Comparison of ENCODE assay signal across 23 cellular contexts in genomic region chr20:14612389-14612788, GRCh38.
DNase-seq lines count a peak whose midpoint lies in the region; ATAC-seq and TF ChIP-seq lines count a peak whose summit lies in the region.
"Had no signal": no experiment of that assay in that cellular context is flagged by ENCODE, and none has a peak within 500 bp of the region (broad histone marks: within the 10 kb centered on the region; RNA-seq: fewer than 3 reads in every experiment).

No MANE protein-coding gene starts in this region.

- no peak overlapping the region for H3K4me2 ChIP-seq in mammary epithelial cell (ENCODE audit: insufficient read depth, low read depth, low read length)
- H3K4me2 ChIP-seq: neural progenitor cell had no signal

- no peak for TF ChIP-seq CTCF in MCF 10A (IDR thresholded peaks at IDR 0.05; ENCODE audit: unreplicated experiment)
- TF ChIP-seq CTCF in mammary epithelial cell (conservative IDR thresholded peaks at IDR 0.05 in 1 of 2, IDR thresholded peaks at IDR 0.05 in 1 of 2; ENCODE audit: extremely low read depth in 1 of 2, insufficient read depth in 1 of 2, low read depth in 1 of 2, low read length in 2 of 2) = no peak
- no peak for TF ChIP-seq CTCF in left lung (IDR thresholded peaks at IDR 0.05)

- dilution Hi-C loops in mammary epithelial cell (cut with HindIII; ENCODE audit: low sequenced_read_pairs) = no loop called here

- H2AFZ ChIP-seq in mammary epithelial cell (ENCODE audit: low read depth, low read length) = no peak overlapping the region
- H2AFZ ChIP-seq: neural progenitor cell had no signal

- CTCF ChIA-PET in MCF 10A (lab: Yijun Ruan, JAX) (interaction anchor here (0.9 kb wide), 1 partner anchor 12 kb away, joined by 4 read pairs; no protein-coding TSS in a partner anchor), mammary epithelial cell (lab: Charles Lee; ENCODE audit: low non-redundant PET) (no interaction called here)

- peaks cover 11% of the 10 kb centered on the region for H3K4me1 Mint-ChIP-seq in MCF 10A (ENCODE audit: insufficient read depth, unreplicated experiment)
- H3K4me1 Mint-ChIP-seq: activated CD4-positive, alpha-beta T cell treated with anti-CD3 and anti-CD28 coated beads for 36 hours; activated naive CD8-positive, alpha-beta T cell treated with anti-CD3 and anti-CD28 coated beads, Interleukin-2, amount 10 ng/mL, durations not matched to agents 7 days and 5 days had no signal

- H3K9ac ChIP-seq in mammary epithelial cell (ENCODE audit: insufficient read depth, low read length) = no peak overlapping the region
- H3K9ac ChIP-seq: neural progenitor cell had no signal

- H3K36me3 ChIP-seq in mammary epithelial cell (ENCODE audit: insufficient read depth, low read length) (no peaks in the 10 kb centered on the region), left lung (no peaks in the 10 kb centered on the region)
- H3K36me3 ChIP-seq: brain microvascular endothelial cell, neural progenitor cell, spleen had no signal

- H3K79me2 ChIP-seq in mammary epithelial cell (ENCODE audit: insufficient read depth, low read length) = no peaks in the 10 kb centered on the region

- H3K27ac ChIP-seq in mammary epithelial cell (ENCODE audit: insufficient read depth, low read depth, low read length) (no peak overlapping the region), left lung (no peak overlapping the region)
- H3K27ac ChIP-seq: brain microvascular endothelial cell, C4-2B, neural progenitor cell, psoas muscle, spleen had no signal

- no peak overlapping the region for H3K27ac Mint-ChIP-seq in MCF 10A (ENCODE audit: low read depth, unreplicated experiment)
- H3K27ac Mint-ChIP-seq: activated CD4-positive, alpha-beta T cell treated with anti-CD3 and anti-CD28 coated beads for 36 hours; activated naive CD8-positive, alpha-beta T cell treated with anti-CD3 and anti-CD28 coated beads, Interleukin-2, amount 10 ng/mL, durations not matched to agents 7 days and 5 days; activated T-helper 1 cell treated with anti-CD3 and anti-CD28 coated beads, Interleukin-12 subunit alpha, Interleukin-12 subunit beta, Interleukin-2, Interleukin-4 antibody, amounts not matched to agents 30 ng/mL and 10 ng/mL and 1 ng/mL, durations not matched to agents 14 hours and 24 hours and 36 hours; dendritic cell treated with granulocyte-macrophage colony-stimulating factor and Interleukin-4, amounts not matched to agents 40 ng/mL and 50 ng/mL, for 4 days; neural progenitor cell had no signal

- H3K9me3 ChIP-seq in mammary epithelial cell (replicated peaks; ENCODE audit: insufficient read depth, low read length) (no peaks in the 10 kb centered on the region), left lung (no peaks in the 10 kb centered on the region)
- H3K9me3 ChIP-seq: psoas muscle, spleen had no signal

- intact Hi-C loops in MCF 10A (cut with micrococcal nuclease) (loop anchor here (1.0 to 10.0 kb wide), 2 partner anchors 178 to 275 kb away; partner anchors contain the start of gene FLRT3), mammary epithelial cell (cut with micrococcal nuclease) (no loop called here), posterior vena cava (cut with DNase I) (no loop called here), left lung (cut with DNase I) (no loop called here)

- H3K4me1 ChIP-seq in mammary epithelial cell (ENCODE audit: insufficient read depth, low read length) (no peaks in the 10 kb centered on the region), left lung (no peaks in the 10 kb centered on the region)
- H3K4me1 ChIP-seq: psoas muscle, spleen had no signal

- in situ Hi-C loops in mammary epithelial cell (cut with MboI; ENCODE audit: low sequenced_read_pairs in 2 of 2) = no loop called here

- H3K27me3 ChIP-seq in mammary epithelial cell (ENCODE audit: insufficient read depth, low read length) (no peaks in the 10 kb centered on the region), left lung (no peaks in the 10 kb centered on the region)
- H3K27me3 ChIP-seq: brain microvascular endothelial cell, neural progenitor cell, spleen had no signal

- H3K4me3 ChIP-seq in mammary epithelial cell (replicated peaks in 1 of 3; ENCODE audit: insufficient read depth in 1 of 3, low read depth in 2 of 3, low read length in 3 of 3) (no peak overlapping the region), left lung (no peak overlapping the region)
- H3K4me3 ChIP-seq: neural progenitor cell, psoas muscle, spleen had no signal

- ATAC-seq in GM18498 (IDR thresholded peaks at IDR 0.05; ENCODE audit: unreplicated experiment) = no peak
- ATAC-seq in left lung = no peak
- ATAC-seq: activated CD4-positive, alpha-beta T cell treated with anti-CD3 and anti-CD28 coated beads for 36 hours; left colon; psoas muscle had no signal

- no peaks in the 10 kb centered on the region for H4K20me1 ChIP-seq in mammary epithelial cell (ENCODE audit: insufficient read depth, low read length)

- DNase-seq in MCF 10A (ENCODE audit: unreplicated experiment) = peak; percentile 69
- DNase-seq in mammary epithelial cell = no peak
- peak; percentile 37 for DNase-seq in SW480 (ENCODE audit: low spot score)
- peak; percentile 60 for DNase-seq in fibroblast of peridontal ligament (ENCODE audit: extremely low read depth)
- DNase-seq in posterior vena cava (ENCODE audit: low spot score) = no peak
- DNase-seq in NCI-H2196 treated with DMSO at 0.1 percent for 48 hours (lab: John Stamatoyannopoulos, UW; ENCODE audit: unreplicated experiment) = no peak
- DNase-seq in left lung = no peak
- DNase-seq: activated CD4-positive, alpha-beta T cell treated with anti-CD3 and anti-CD28 coated beads for 36 hours; activated naive CD8-positive, alpha-beta T cell treated with anti-CD3 and anti-CD28 coated beads, Interleukin-2, amount 10 ng/mL, durations not matched to agents 7 days and 5 days; brain microvascular endothelial cell; GDM1; H9; left colon; NCI-H1417; NCI-H82; psoas muscle; spleen; stimulated activated CD4-positive, alpha-beta T cell treated with anti-CD3 and anti-CD28 coated beads, Interleukin-4, amount 100 ng/mL, for 4 hours had no signal

- H3K27me3 Mint-ChIP-seq in MCF 10A (ENCODE audit: insufficient read depth, unreplicated experiment) = no peaks in the 10 kb centered on the region
- H3K27me3 Mint-ChIP-seq: activated CD4-positive, alpha-beta T cell treated with anti-CD3 and anti-CD28 coated beads for 36 hours; activated naive CD8-positive, alpha-beta T cell treated with anti-CD3 and anti-CD28 coated beads, Interleukin-2, amount 10 ng/mL, durations not matched to agents 7 days and 5 days; dendritic cell treated with granulocyte-macrophage colony-stimulating factor and Interleukin-4, amounts not matched to agents 40 ng/mL and 50 ng/mL, for 4 days had no signal

- H3K36me3 Mint-ChIP-seq in MCF 10A (ENCODE audit: insufficient read depth, unreplicated experiment) = no peaks in the 10 kb centered on the region
- H3K36me3 Mint-ChIP-seq: activated naive CD8-positive, alpha-beta T cell treated with anti-CD3 and anti-CD28 coated beads, Interleukin-2, amount 10 ng/mL, durations not matched to agents 7 days and 5 days; neural progenitor cell had no signal

- no TSS peak for BruUV-seq in MCF 10A (replicated peaks; lab: Mats Ljungman, UMichigan)
- BruUV-seq in mammary epithelial cell (replicated peaks; lab: Mats Ljungman, UMichigan) = no TSS peak

- 94% methylated on average over 1 of the region's 1 CpG for WGBS in mammary epithelial cell (ENCODE audit: low coverage, missing lambda C conversion rate)

- no peaks in the 10 kb centered on the region for H3K9me3 Mint-ChIP-seq in MCF 10A (ENCODE audit: unreplicated experiment)
- H3K9me3 Mint-ChIP-seq: H9, neural progenitor cell had no signal

- H3K4me3 Mint-ChIP-seq in MCF 10A (ENCODE audit: unreplicated experiment) = no peak overlapping the region
- H3K4me3 Mint-ChIP-seq: activated CD4-positive, alpha-beta T cell treated with anti-CD3 and anti-CD28 coated beads for 36 hours; activated naive CD8-positive, alpha-beta T cell treated with anti-CD3 and anti-CD28 coated beads, Interleukin-2, amount 10 ng/mL, durations not matched to agents 7 days and 5 days; activated T-helper 1 cell treated with anti-CD3 and anti-CD28 coated beads, Interleukin-12 subunit alpha, Interleukin-12 subunit beta, Interleukin-2, Interleukin-4 antibody, amounts not matched to agents 30 ng/mL and 10 ng/mL and 1 ng/mL, durations not matched to agents 14 hours and 24 hours and 36 hours; dendritic cell treated with granulocyte-macrophage colony-stimulating factor and Interleukin-4, amounts not matched to agents 40 ng/mL and 50 ng/mL, for 4 days; H9; neural progenitor cell had no signal

- POLR2A ChIA-PET in MCF 10A (lab: Yijun Ruan, JAX) = interaction anchor here (0.6 to 1.4 kb wide), 5 partner anchors 12 to 178 kb away, joined by 3 to 5 read pairs (median 3); no protein-coding TSS in a partner anchor

Comparison
In these comparisons a context has a peak if more than half of its experiments do, and no peak if none do; other contexts are left out.
1. DNase-seq: peak in MCF 10A (single experiment), SW480 (single experiment) and fibroblast of peridontal ligament (single experiment); none in mammary epithelial cell (single experiment), posterior vena cava (single experiment), NCI-H2196 treated with DMSO at 0.1 percent for 48 hours (single experiment) and left lung (0 of 2).